In genomic region chr12:69524331-69524630, GRCh38 we compare ENCODE assay signal across 21 cellular contexts. TPM values are rescaled to one million over a fixed set of nuclear protein-coding genes. Genes with fewer than 3 reads are reported as not detected.
DNase-seq lines count a peak whose midpoint lies in the region; ATAC-seq and TF ChIP-seq lines count a peak whose summit lies in the region.
"Had no signal": no experiment of that assay in that cellular context is flagged by ENCODE, and none has a peak within 500 bp of the region (broad histone marks: within the 10 kb centered on the region; RNA-seq: fewer than 3 reads in every experiment).

No MANE protein-coding gene starts in this region.

- DNase-seq in Right ventricle myocardium superior (no peak), left cardiac atrium (no peak), RWPE1 (ENCODE audit: low spot score) (no peak), right cardiac atrium (peak in 1 of 3 donors; percentile 49), sciatic nerve (ENCODE audit: low spot score) (no peak), GDM1 (lab: John Stamatoyannopoulos, UW) (no peak), amniotic stem cell (lab: John Stamatoyannopoulos, UW) (no peak)
- DNase-seq in activated CD4-positive, CD25-positive, alpha-beta regulatory T cell (lab: John Stamatoyannopoulos, UW): no peak
- DNase-seq: 8988T; C1 segment of cervical spinal cord; CD8-positive, alpha-beta T cell; DND-41; NCI-H1092 treated with DMSO at 0.1 percent for 48 hours; NCI-H1436 treated with DMSO at 0.1 percent for 48 hours; NCI-H1930; NCI-H2227 treated with DMSO at 0.1 percent for 48 hours; NCI-H510A treated with DMSO at 0.1 percent for 48 hours; NCI-H82; SHP77 had no signal

- H3K9me3 ChIP-seq in right cardiac atrium (ENCODE audit: control insufficient read depth, low read length): no peaks in the 10 kb centered on the region

- POLR2A ChIA-PET in RWPE1 (lab: Yijun Ruan, JAX; ENCODE audit: low non-redundant PET): no interaction called here

- TF ChIP-seq CTCF in RWPE1 (conservative IDR thresholded peaks at IDR 0.05; ENCODE audit: low read depth): no peak

- peaks cover 5% of the 10 kb centered on the region for H3K4me1 ChIP-seq in right cardiac atrium (ENCODE audit: control insufficient read depth, insufficient read depth, low read length)

- intact Hi-C loops in Right ventricle myocardium superior (cut with DNase I) (loop anchor here (10.0 kb wide), 1 partner anchor 49 kb away; the partner anchor contains the start of gene FRS2), left cardiac atrium (cut with DNase I) (no loop called here), right cardiac atrium (cut with DNase I) (loop anchor here in 1 of 4 donors (10.0 kb wide), 1 partner anchor 49 kb away; the partner anchor contains the start of gene FRS2), sciatic nerve (cut with DNase I) (no loop called here)

- H3K27me3 ChIP-seq in right cardiac atrium (ENCODE audit: control insufficient read depth, insufficient read depth): no peaks in the 10 kb centered on the region

- ATAC-seq in Right ventricle myocardium superior (ENCODE audit: poor library complexity) (peak; percentile 12), left cardiac atrium (no peak), right cardiac atrium (peak; percentile 31 to 51), sciatic nerve (peak; percentile 17)
- ATAC-seq: CD8-positive, alpha-beta T cell had no signal

- CTCF ChIA-PET in RWPE1 (lab: Yijun Ruan, JAX): interaction anchor here (0.6 kb wide), 1 partner anchor 31 kb away, joined by 4 read pairs; no protein-coding TSS in a partner anchor

- peak overlapping the region; percentile 38; the same call in 1 of the 2 replicates for H3K27ac ChIP-seq in RWPE1
- no peak overlapping the region for H3K27ac ChIP-seq in right cardiac atrium (ENCODE audit: low read length)
- H3K27ac ChIP-seq: KMS-11 had no signal

- H3K4me3 ChIP-seq in right cardiac atrium (ENCODE audit: low read length): no peak overlapping the region
- H3K4me3 ChIP-seq: HAP-1 had no signal

- 97% methylated on average over 2 of the region's 2 CpGs for WGBS in right cardiac atrium

RNA-seq across cellular contexts. Expression of gene FRS2, which starts 54.1 kb away (rescaled TPM):
- total RNA-seq in Right ventricle myocardium superior: 18.0 TPM
- 10 to 100 TPM; 21.3 to 30.7 TPM for total RNA-seq in left cardiac atrium
- total RNA-seq in right cardiac atrium: 10 to 100 TPM; 26.2 to 38.6 (median 29.7) TPM
- polyA plus RNA-seq in right cardiac atrium: 6.2 TPM
- total RNA-seq in sciatic nerve: 58.0 TPM

Comparison
In these comparisons a context has a peak if more than half of its experiments do, and no peak if none do; other contexts are left out.
1. ATAC-seq: peak in Right ventricle myocardium superior (single experiment), right cardiac atrium (2 of 2) and sciatic nerve (single experiment); none in left cardiac atrium (0 of 2).